In the genomic region with DNA sequence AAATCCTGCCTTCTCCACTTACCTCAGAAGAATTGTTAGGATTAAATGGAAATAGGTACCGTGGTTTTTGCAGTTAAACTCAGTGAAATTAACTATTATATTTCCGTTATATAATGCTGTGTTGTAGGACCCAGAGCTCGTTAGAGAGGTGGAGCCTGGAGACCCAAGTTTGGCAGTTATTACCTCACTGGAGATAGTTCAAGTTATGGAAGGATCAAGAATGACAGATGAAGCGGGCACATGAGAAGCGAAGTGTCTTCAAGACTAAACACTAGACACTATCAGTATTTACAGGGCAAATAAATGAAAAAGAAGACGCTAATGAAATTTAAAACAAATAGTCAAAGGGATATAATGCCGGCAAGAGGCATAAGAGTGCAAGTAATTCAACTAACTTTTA, we compare ENCODE assay signal across 8 cellular contexts. TPM values are rescaled to one million over a fixed set of nuclear protein-coding genes. Genes with fewer than 3 reads are reported as not detected.
DNase-seq lines count a peak whose midpoint lies in the region; TF ChIP-seq lines count a peak whose summit lies in the region.

No MANE protein-coding gene starts in this region.

- H3K9me3 ChIP-seq in SJSA1 (replicated peaks) = no peaks in the 10 kb centered on the region
- no peaks in the 10 kb centered on the region for H3K9me3 ChIP-seq in fibroblast of lung (ENCODE audit: control insufficient read depth, insufficient read depth, low read depth, low read length)

- H3K27me3 ChIP-seq in H7 (ENCODE audit: control insufficient read depth, insufficient read depth, low read length) (no peaks in the 10 kb centered on the region), SJSA1 (replicated peaks) (no peaks in the 10 kb centered on the region), fibroblast of lung (ENCODE audit: control insufficient read depth, insufficient read depth, low read length) (no peaks in the 10 kb centered on the region)

- H2AFZ ChIP-seq in fibroblast of lung (ENCODE audit: low read length) = no peak overlapping the region

- TF ChIP-seq CTCF in fibroblast of lung (conservative IDR thresholded peaks at IDR 0.05 in 1 of 2, IDR thresholded peaks at IDR 0.05 in 1 of 2; ENCODE audit: low read depth in 1 of 2, low read length in 2 of 2) (no peak), retinal pigment epithelial cell (conservative IDR thresholded peaks at IDR 0.05; ENCODE audit: low read depth, low read length) (no peak)

- peak overlapping the region; percentile 61 for H3K4me2 ChIP-seq in fibroblast of lung (ENCODE audit: extremely low read depth, insufficient read depth, low read length)

- H3K4me1 ChIP-seq in SJSA1 (replicated peaks) (peaks cover 8% of the 10 kb centered on the region), fibroblast of lung (ENCODE audit: control insufficient read depth, extremely low read depth, insufficient read depth, low read length) (no peaks in the 10 kb centered on the region)

- no peaks in the 10 kb centered on the region for H4K20me1 ChIP-seq in fibroblast of lung (ENCODE audit: control insufficient read depth, extremely low read depth, insufficient read depth, low read length)

- H3K36me3 ChIP-seq in H7 (replicated peaks; ENCODE audit: control insufficient read depth, insufficient read depth, low read length) (no peaks in the 10 kb centered on the region), SJSA1 (peaks cover 10% of the 10 kb centered on the region; the same call in 1 of the 2 replicates), fibroblast of lung (ENCODE audit: control insufficient read depth, insufficient read depth, low read length) (no peaks in the 10 kb centered on the region)

- H3K27ac ChIP-seq in SJSA1 (peak overlapping the region; percentile 98), fibroblast of lung (ENCODE audit: insufficient read depth, low read length) (peak overlapping the region; percentile 98)

- peak overlapping the region; percentile 90 for H3K9ac ChIP-seq in fibroblast of lung (ENCODE audit: insufficient read depth, low read length)

- no peak for DNase-seq in H7
- DNase-seq in SJSA1 (ENCODE audit: low read depth in 1 of 2, low spot score in 2 of 2) = no peak
- DNase-seq in fibroblast of lung (ENCODE audit: low read depth in 2 of 2) = no peak
- DNase-seq in retinal pigment epithelial cell (ENCODE audit: low read depth) = no peak
- DNase-seq in CD1c-positive myeloid dendritic cell (ENCODE audit: extremely low spot score) = no peak
- no peak for DNase-seq in stimulated activated CD4-positive, alpha-beta T cell treated with anti-CD3 and anti-CD28 coated beads, Interleukin-15, amount 100 ng/mL, for 24 hours
- no peak for DNase-seq in stimulated activated CD4-positive, alpha-beta T cell treated with anti-CD3 and anti-CD28 coated beads, Interleukin-12 subunit alpha, Interleukin-12 subunit beta, amount 100 ng/mL, for 4 hours
- DNase-seq in AG08396 (ENCODE audit: low spot score) = no peak

- H3K79me2 ChIP-seq in fibroblast of lung (ENCODE audit: control insufficient read depth, insufficient read depth, low read length) = peaks cover 45% of the 10 kb centered on the region

- H3K4me3 ChIP-seq in H7 (ENCODE audit: insufficient read depth, low read depth, low read length) (peak overlapping the region; percentile 84), SJSA1 (peak overlapping the region; percentile 69), fibroblast of lung (replicated peaks in 1 of 4; ENCODE audit: control extremely low read depth in 1 of 4, insufficient read depth in 1 of 4, low read depth in 3 of 4, low read length in 4 of 4) (peak overlapping the region; percentile 81 to 96 (median 92)), retinal pigment epithelial cell (ENCODE audit: low read length) (peak overlapping the region; percentile 82)

RNA-seq across cellular contexts. Expression of gene CWC22, which starts 0.9 kb away (rescaled TPM):
- total RNA-seq in H7 (2014; rRNA removed; shearing (Covaris generic)) = 17.5 and 28.3 TPM in 2 replicates
- total RNA-seq in SJSA1 (2014; rRNA removed; shearing (Covaris generic)) = 15.8 and 21.9 TPM in 2 replicates
- 21.8 and 22.5 TPM in 2 replicates for total RNA-seq in fibroblast of lung
- 6.4 and 7.0 TPM in 2 replicates for polyA plus RNA-seq in fibroblast of lung
- 12.0 and 13.1 TPM in 2 replicates for polyA plus RNA-seq in fibroblast of lung (2012)
- polyA minus RNA-seq in fibroblast of lung (ENCODE audit: low replicate concordance) = 1.3 and 1.4 TPM in 2 replicates
